8 cellular contexts compared by ENCODE assay signal in genomic region chr5:65102501-65102825, GRCh38.
A peak's percentile ranks its signal among the peaks of the same experiment; 100 is the strongest.
DNase-seq lines count a peak whose midpoint lies in the region; TF ChIP-seq lines count a peak whose summit lies in the region.

No MANE protein-coding gene starts in this region.

- H3F3A ChIP-seq in PC-9 (ENCODE audit: insufficient read depth, low read depth): no peaks in the 10 kb centered on the region

- no peaks in the 10 kb centered on the region for H4K20me1 ChIP-seq in PC-9 (ENCODE audit: insufficient read depth)

- POLR2A ChIA-PET in PC-9 (lab: Charles Lee; ENCODE audit: unreplicated experiment): interaction anchor here (0.6 kb wide), 1 partner anchor 136 kb away, joined by 4 read pairs; no protein-coding TSS in a partner anchor

- peaks cover 7% of the 10 kb centered on the region; the same call in 1 of the 2 replicates for H3K4me1 ChIP-seq in PC-9 (replicated peaks; ENCODE audit: insufficient read depth)

- no peak overlapping the region for H3K27ac ChIP-seq in PC-9

- no peaks in the 10 kb centered on the region for H3K27me3 ChIP-seq in PC-9 (ENCODE audit: insufficient read depth, low read depth)

- H3K4me2 ChIP-seq in PC-9: peak overlapping the region; percentile 80

- no peak for DNase-seq in activated naive CD4-positive, alpha-beta T cell (lab: John Stamatoyannopoulos, UW)
- DNase-seq in PC-9 (peak in 1 of 2 experiments; percentile 8), fibroblast of villous mesenchyme (ENCODE audit: low read depth) (no peak), skeletal muscle cell (ENCODE audit: low read depth) (no peak), NOMO-1 treated with dmso at 0.1 percent for 144 hours (lab: John Stamatoyannopoulos, UW; ENCODE audit: unreplicated experiment) (no peak), NCI-H524 treated with DMSO at 0.1 percent for 48 hours (lab: John Stamatoyannopoulos, UW) (no peak), T1000 (lab: John Stamatoyannopoulos, UW) (no peak)

- no peaks in the 10 kb centered on the region for H3K79me2 ChIP-seq in PC-9 (ENCODE audit: low read depth)

- TF ChIP-seq CTCF in PC-9 (conservative IDR thresholded peaks at IDR 0.05) (no peak), fibroblast of villous mesenchyme (IDR thresholded peaks at IDR 0.05; ENCODE audit: insufficient read depth, low read depth, low read length) (no peak)

- H3K9me3 Mint-ChIP-seq in activated naive CD4-positive, alpha-beta T cell treated with anti-CD3 and anti-CD28 coated beads, Interleukin-2, amount 50 U/mL, for 24 hours: no peaks in the 10 kb centered on the region

- no peaks in the 10 kb centered on the region for H3K36me3 ChIP-seq in PC-9 (ENCODE audit: low read depth)

- CTCF ChIA-PET in PC-9 (lab: Charles Lee): no interaction called here

- H3K27me3 Mint-ChIP-seq in activated naive CD4-positive, alpha-beta T cell treated with anti-CD3 and anti-CD28 coated beads, Interleukin-2, amount 50 U/mL, for 24 hours: no peaks in the 10 kb centered on the region

- intact Hi-C loops in PC-9 (cut with micrococcal nuclease; ENCODE audit: unreplicated experiment): loop anchor here (5.0 kb wide), 2 partner anchors 95 to 145 kb away; no protein-coding TSS in a partner anchor

- no peaks in the 10 kb centered on the region for H3K9me2 ChIP-seq in PC-9 (ENCODE audit: insufficient read depth)

- peaks cover 36% of the 10 kb centered on the region for H3K4me1 Mint-ChIP-seq in activated naive CD4-positive, alpha-beta T cell treated with anti-CD3 and anti-CD28 coated beads, Interleukin-2, amount 50 U/mL, for 24 hours

- H2AFZ ChIP-seq in PC-9: peak overlapping the region; percentile 94

- H3K4me3 Mint-ChIP-seq in activated naive CD4-positive, alpha-beta T cell treated with anti-CD3 and anti-CD28 coated beads, Interleukin-2, amount 50 U/mL, for 24 hours: peak overlapping the region; percentile 80

- no peaks in the 10 kb centered on the region for H3K9me3 ChIP-seq in PC-9 (ENCODE audit: insufficient read depth, low read depth)

- TSS peak; percentile 92 for BruUV-seq in PC-9 (replicated peaks; lab: Mats Ljungman, UMichigan)

- H3K36me3 Mint-ChIP-seq in activated naive CD4-positive, alpha-beta T cell treated with anti-CD3 and anti-CD28 coated beads, Interleukin-2, amount 50 U/mL, for 24 hours: no peaks in the 10 kb centered on the region

- peak overlapping the region; percentile 85 for H3K27ac Mint-ChIP-seq in activated naive CD4-positive, alpha-beta T cell treated with anti-CD3 and anti-CD28 coated beads, Interleukin-2, amount 50 U/mL, for 24 hours

- peak overlapping the region; percentile 85 for H3K4me3 ChIP-seq in PC-9
- peak overlapping the region; percentile 56 for H3K4me3 ChIP-seq in fibroblast of villous mesenchyme (ENCODE audit: low read depth, low read length)
- peak overlapping the region; percentile 41 for H3K4me3 ChIP-seq in skeletal muscle cell (ENCODE audit: low read depth, low read length)
